15 cellular contexts compared by ENCODE assay signal in the genomic region with DNA sequence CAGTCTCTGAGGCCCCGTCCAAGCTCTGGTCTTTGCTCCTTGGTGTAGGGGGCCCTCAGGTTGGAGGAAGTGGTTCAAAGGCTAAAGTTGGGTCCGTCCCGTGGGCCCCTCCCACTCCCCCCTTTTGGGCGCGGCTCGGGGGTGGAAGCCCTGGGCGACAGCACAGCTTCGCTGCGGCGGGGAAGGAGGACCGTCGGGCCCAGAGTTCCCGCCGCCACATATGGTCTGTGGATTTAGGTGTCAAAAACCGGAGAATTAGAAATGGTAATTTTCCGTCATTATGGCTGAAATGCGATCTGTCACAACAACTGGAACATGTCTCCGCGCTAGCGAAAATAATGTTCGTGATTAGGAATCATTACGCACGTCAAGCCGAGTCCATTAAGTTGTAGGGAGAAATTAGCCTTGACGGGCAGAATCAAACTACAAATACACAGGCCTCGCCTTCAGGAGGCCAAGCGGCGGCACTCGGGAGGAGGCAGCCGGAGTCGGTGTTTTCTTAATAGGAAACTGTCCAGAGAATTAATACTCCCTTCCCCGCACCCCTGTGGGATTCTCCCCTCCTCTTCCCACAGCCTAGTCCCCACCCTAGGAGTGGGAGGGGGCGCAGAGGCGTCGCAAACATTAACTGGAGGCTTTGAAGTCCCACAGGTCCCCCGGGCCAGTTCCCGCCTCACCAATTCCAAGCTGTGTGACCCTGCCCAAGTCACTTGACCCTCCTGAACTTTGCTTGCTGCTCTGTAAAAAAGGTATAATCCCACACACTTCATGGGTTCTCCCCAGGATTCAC. TPM values are rescaled to one million over a fixed set of nuclear protein-coding genes. Genes with fewer than 3 reads are reported as not detected.
DNase-seq lines count a peak whose midpoint lies in the region; ATAC-seq, FAIRE-seq and TF ChIP-seq lines count a peak whose summit lies in the region.
"Had no signal": no experiment of that assay in that cellular context is flagged by ENCODE, and none has a peak within 500 bp of the region (broad histone marks: within the 10 kb centered on the region; RNA-seq: fewer than 3 reads in every experiment).

No MANE protein-coding gene starts in this region.

- no peak for FAIRE-seq in GM12891 (lab: Jason Lieb, UNC)

- H3K4me1 Mint-ChIP-seq in T-helper 2 cell treated with Interferon-gamma antibody and Interleukin-4, amounts not matched to agents 5 μg/mL and 100 μg/mL, for 36 hours (ENCODE audit: low read depth) = peaks cover 12% of the 10 kb centered on the region
- peaks cover 39% of the 10 kb centered on the region for H3K4me1 Mint-ChIP-seq in activated naive CD8-positive, alpha-beta T cell (ENCODE audit: low read depth)
- H3K4me1 Mint-ChIP-seq in naive thymus-derived CD8-positive, alpha-beta T cell = peaks cover 9 to 34% (median 30%) of the 10 kb centered on the region in 4 donors

- POLR2A ChIA-PET in naive thymus-derived CD8-positive, alpha-beta T cell (lab: Charles Lee) = no interaction called here

- peaks cover 4% of the 10 kb centered on the region for H3K36me3 Mint-ChIP-seq in T-helper 2 cell treated with Interferon-gamma antibody and Interleukin-4, amounts not matched to agents 5 μg/mL and 100 μg/mL, for 36 hours (ENCODE audit: low read depth)
- H3K36me3 Mint-ChIP-seq in activated naive CD8-positive, alpha-beta T cell = peaks cover 2% of the 10 kb centered on the region
- H3K36me3 Mint-ChIP-seq in naive thymus-derived CD8-positive, alpha-beta T cell = peaks cover 4 to 10% (median 4%) of the 10 kb centered on the region in 3 donors
- H3K36me3 Mint-ChIP-seq: brain had no signal

- TF ChIP-seq POLR2A in GM12891 (IDR thresholded peaks at IDR 0.05; ENCODE audit: low read depth, low read length) = no peak

- in situ Hi-C loops in ACHN (cut with HindIII; ENCODE audit: low pct_ligation_motif_present, low pct_unique_long_range_greater_than_20kb, low sequenced_read_pairs) = no loop called here

- peaks cover 95% of the 10 kb centered on the region for H3K27me3 Mint-ChIP-seq in T-helper 2 cell treated with Interferon-gamma antibody and Interleukin-4, amounts not matched to agents 5 μg/mL and 100 μg/mL, for 36 hours (ENCODE audit: low read depth)
- H3K27me3 Mint-ChIP-seq in activated naive CD8-positive, alpha-beta T cell = peaks cover 54% of the 10 kb centered on the region
- peaks cover 57 to 97% (median 78%) of the 10 kb centered on the region in 5 donors for H3K27me3 Mint-ChIP-seq in naive thymus-derived CD8-positive, alpha-beta T cell

- peaks cover 4% of the 10 kb centered on the region for H3K9me3 Mint-ChIP-seq in T-helper 2 cell treated with Interferon-gamma antibody and Interleukin-4, amounts not matched to agents 5 μg/mL and 100 μg/mL, for 36 hours
- no peaks in the 10 kb centered on the region for H3K9me3 Mint-ChIP-seq in activated naive CD8-positive, alpha-beta T cell (ENCODE audit: low read depth)
- H3K9me3 Mint-ChIP-seq in naive thymus-derived CD8-positive, alpha-beta T cell = peaks cover 0 to 11% (median 4%) of the 10 kb centered on the region in 9 donors

- peak overlapping the region; percentile 69 for H3K27ac Mint-ChIP-seq in T-helper 2 cell treated with Interferon-gamma antibody and Interleukin-4, amounts not matched to agents 5 μg/mL and 100 μg/mL, for 36 hours
- peak overlapping the region; percentile 72 for H3K27ac Mint-ChIP-seq in activated naive CD8-positive, alpha-beta T cell
- peak overlapping the region in 2 of 10 donors; percentile 65 to 68 for H3K27ac Mint-ChIP-seq in naive thymus-derived CD8-positive, alpha-beta T cell
- H3K27ac Mint-ChIP-seq: brain had no signal

- H3K4me3 Mint-ChIP-seq in T-helper 2 cell treated with Interferon-gamma antibody and Interleukin-4, amounts not matched to agents 5 μg/mL and 100 μg/mL, for 36 hours = peak overlapping the region; percentile 26
- H3K4me3 Mint-ChIP-seq in activated naive CD8-positive, alpha-beta T cell = peak overlapping the region; percentile 66
- peak overlapping the region in 7 of 10 donors; percentile 1 to 80 (median 67) for H3K4me3 Mint-ChIP-seq in naive thymus-derived CD8-positive, alpha-beta T cell

- ATAC-seq in naive thymus-derived CD8-positive, alpha-beta T cell = no peak

- DNase-seq in T-helper 2 cell treated with Interferon-gamma antibody and Interleukin-4, amounts not matched to agents 5 μg/mL and 100 μg/mL, for 36 hours (ENCODE audit: low spot score) = no peak
- no peak for DNase-seq in T-helper 2 cell
- peak; percentile 15 for DNase-seq in GM12891 (ENCODE audit: insufficient read length, low spot score)
- DNase-seq in naive thymus-derived CD8-positive, alpha-beta T cell = no peak
- no peak for DNase-seq in ACHN
- DNase-seq in NCI-H1436 (lab: John Stamatoyannopoulos, UW) = no peak
- no peak for DNase-seq in midbrain (lab: John Stamatoyannopoulos, UW)
- DNase-seq: activated CD4-positive, alpha-beta T cell treated with anti-CD3 and anti-CD28 coated beads, Interleukin-2, amount 10 ng/mL, durations not matched to agents 24 days and 14 days; NCI-H187 treated with DMSO at 0.1 percent for 48 hours; RPMI8226; stimulated activated naive CD4-positive, alpha-beta T cell had no signal

TF ChIP-seq in GM12891, 5 proteins besides CTCF, POLR2A, EP300 and RAD21:
- TF ChIP-seq PAX5 (IDR thresholded peaks at IDR 0.05; ENCODE audit: insufficient read depth, low read length, severe bottlenecking) (no peak), POU2F2 (IDR thresholded peaks at IDR 0.05; ENCODE audit: low read depth, low read length) (no peak)
TF ChIP-seq in GM12891: peak in this region for 0.

RNA-seq across cellular contexts. Expression of a gene that starts 15.0 kb away (rescaled TPM):
- polyA plus RNA-seq in GM12891 (2012; ENCODE audit: low read depth, missing spikeins) = not detected
- not detected for total RNA-seq in naive thymus-derived CD8-positive, alpha-beta T cell
- not detected for polyA plus RNA-seq in naive thymus-derived CD8-positive, alpha-beta T cell
- total RNA-seq: activated CD4-positive, alpha-beta T cell treated with anti-CD3 and anti-CD28 coated beads, Interleukin-2, amount 10 ng/mL, durations not matched to agents 24 days and 14 days; lung; T-helper 1 cell treated with Interleukin-12 subunit alpha and Interleukin-12 subunit beta and Interleukin-4 antibody, amounts not matched to agents 30 ng/mL and 1 ng/mL, for 36 hours had no signal
- polyA plus RNA-seq: lung had no signal

RNA-seq across cellular contexts. Expression of a gene that starts 45.2 kb away (rescaled TPM):
- 10.3 TPM for polyA plus RNA-seq in GM12891 (2012; ENCODE audit: low read depth, missing spikeins)
- total RNA-seq in naive thymus-derived CD8-positive, alpha-beta T cell = 10 to 100 TPM; 13.8 to 14.5 TPM
- polyA plus RNA-seq in naive thymus-derived CD8-positive, alpha-beta T cell = 10 to 100 TPM; 12.9 to 13.9 (median 13.6) TPM
